1 cellular context compared by ENCODE assay signal in the genomic region with DNA sequence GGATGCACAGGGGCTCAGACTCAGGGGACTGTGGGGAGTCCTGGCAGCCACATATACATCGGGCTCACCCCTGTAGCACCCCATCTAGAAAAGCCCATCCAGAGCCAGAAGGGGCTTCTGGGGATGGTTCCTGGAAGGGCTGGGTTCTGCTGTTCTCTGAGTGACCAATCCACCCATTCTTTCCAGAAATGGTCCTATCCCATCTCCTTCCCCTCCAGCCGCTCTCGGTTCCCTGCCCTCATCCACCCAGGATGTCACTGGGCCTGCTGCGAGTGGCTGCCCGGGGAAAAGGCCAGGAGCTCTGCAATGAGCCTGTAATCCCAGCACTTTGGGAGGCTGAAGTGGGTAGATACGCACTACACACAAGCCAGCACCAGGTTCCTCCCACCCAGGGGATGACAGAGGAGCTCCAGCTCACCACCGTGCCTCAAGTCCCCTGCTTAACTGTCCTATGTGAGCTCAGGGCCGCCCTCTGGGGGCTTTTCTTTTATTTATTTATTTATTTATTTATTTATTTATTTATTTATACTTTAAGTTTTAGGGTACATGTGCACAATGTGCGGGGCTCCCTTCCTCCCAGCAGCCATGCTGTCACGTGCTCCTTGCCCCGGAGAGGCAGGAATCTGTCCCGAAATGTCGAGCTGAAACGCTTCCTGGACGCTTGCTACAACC.
TF ChIP-seq lines count a peak whose summit lies in the region.

No MANE protein-coding gene starts in this region.

TF ChIP-seq in endothelial cell of umbilical vein, 7 proteins besides CTCF, POLR2A, EP300 and RAD21:
- TF ChIP-seq, protein P1, sequence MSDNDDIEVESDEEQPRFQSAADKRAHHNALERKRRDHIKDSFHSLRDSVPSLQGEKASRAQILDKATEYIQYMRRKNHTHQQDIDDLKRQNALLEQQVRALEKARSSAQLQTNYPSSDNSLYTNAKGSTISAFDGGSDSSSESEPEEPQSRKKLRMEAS (IDR thresholded peaks at IDR 0.05; ENCODE audit: insufficient read depth, insufficient read length), result no peak
- TF ChIP-seq FOS (IDR thresholded peaks at IDR 0.05; ENCODE audit: borderline replicate concordance, insufficient read depth, low read length), result no peak
